In the genomic region with DNA sequence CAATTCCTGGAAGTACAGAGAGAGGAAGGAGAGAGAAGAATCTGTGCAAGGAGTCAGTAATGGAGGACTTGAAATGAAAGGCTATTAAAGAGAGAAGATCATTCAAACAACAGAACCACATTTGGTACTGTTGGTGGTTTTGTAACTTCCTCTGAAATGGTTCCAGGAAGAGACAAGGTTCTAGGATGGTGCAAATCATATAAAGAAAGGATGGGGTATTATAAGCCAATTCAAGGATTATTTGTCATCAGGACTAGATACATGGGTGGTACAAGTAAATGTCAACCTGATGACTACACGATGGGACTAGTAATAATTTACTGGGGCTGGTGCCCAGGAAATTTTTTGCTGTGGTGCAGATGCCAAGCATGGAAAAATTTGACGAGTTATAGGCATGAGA, we compare ENCODE assay signal across 18 cellular contexts. TPM values are rescaled to one million over a fixed set of nuclear protein-coding genes. Genes with fewer than 3 reads are reported as not detected.
DNase-seq lines count a peak whose midpoint lies in the region; ATAC-seq and TF ChIP-seq lines count a peak whose summit lies in the region.
"Had no signal": no experiment of that assay in that cellular context is flagged by ENCODE, and none has a peak within 500 bp of the region (broad histone marks: within the 10 kb centered on the region; RNA-seq: fewer than 3 reads in every experiment).

No MANE protein-coding gene starts in this region.

- no peak overlapping the region for H3K27ac ChIP-seq in CD8-positive, alpha-beta T cell (ENCODE audit: low read depth, low read length)
- H3K27ac ChIP-seq: PC-9, SJSA1 had no signal

- ATAC-seq in activated T-cell treated with anti-CD3 and anti-CD28 coated beads, Interleukin-2, amount 50 U/mL, for 72 hours (replicated peaks in 1 of 2), result peak; percentile 16 to 26
- ATAC-seq in CD8-positive, alpha-beta T cell, result no peak
- peak; percentile 29 for ATAC-seq in activated CD8-positive, alpha-beta T cell treated with anti-CD3 and anti-CD28 coated beads for 36 hours
- peak; percentile 44 for ATAC-seq in stimulated activated naive CD8-positive, alpha-beta T cell treated with anti-CD3 and anti-CD28 coated beads, Interleukin-15, amount 100 ng/mL, for 72 hours
- ATAC-seq in GM19455 (IDR thresholded peaks at IDR 0.05; ENCODE audit: unreplicated experiment) (no peak), GM18873 (IDR thresholded peaks at IDR 0.05; ENCODE audit: low FRiP score, unreplicated experiment) (no peak)

- no peak overlapping the region for H3K27ac Mint-ChIP-seq in activated T-cell treated with anti-CD3 and anti-CD28 coated beads, Interleukin-2, amount 50 U/mL, for 72 hours
- H3K27ac Mint-ChIP-seq in activated T-cell treated with anti-CD3 and anti-CD28 coated beads, Interleukin-2, amount 50 U/mL, for 24 hours, result no peak overlapping the region
- no peak overlapping the region for H3K27ac Mint-ChIP-seq in CD8-positive, alpha-beta T cell
- no peak overlapping the region for H3K27ac Mint-ChIP-seq in activated CD8-positive, alpha-beta T cell treated with anti-CD3 and anti-CD28 coated beads for 36 hours
- no peak overlapping the region for H3K27ac Mint-ChIP-seq in stimulated activated naive CD8-positive, alpha-beta T cell treated with anti-CD3 and anti-CD28 coated beads, Interleukin-15, amount 100 ng/mL, for 72 hours

- CTCF ChIA-PET in CD8-positive, alpha-beta T cell (lab: Charles Lee), result no interaction called here
- CTCF ChIA-PET in activated CD8-positive, alpha-beta T cell treated with anti-CD3 and anti-CD28 coated beads for 36 hours (lab: Charles Lee), result interaction anchor here (11.3 kb wide), 1 partner anchor 22 kb away, joined by 130 read pairs; no protein-coding TSS in a partner anchor

- H3K4me1 Mint-ChIP-seq in activated T-cell treated with anti-CD3 and anti-CD28 coated beads, Interleukin-2, amount 50 U/mL, for 72 hours (ENCODE audit: low read depth), result peaks cover 40% of the 10 kb centered on the region
- peaks cover 37% of the 10 kb centered on the region for H3K4me1 Mint-ChIP-seq in activated T-cell treated with anti-CD3 and anti-CD28 coated beads, Interleukin-2, amount 50 U/mL, for 24 hours (ENCODE audit: low read depth)
- H3K4me1 Mint-ChIP-seq in CD8-positive, alpha-beta T cell (ENCODE audit: low read depth), result peaks cover 40% of the 10 kb centered on the region
- H3K4me1 Mint-ChIP-seq in activated CD8-positive, alpha-beta T cell treated with anti-CD3 and anti-CD28 coated beads for 36 hours (ENCODE audit: low read depth), result peaks cover 34% of the 10 kb centered on the region
- peaks cover 49% of the 10 kb centered on the region for H3K4me1 Mint-ChIP-seq in stimulated activated naive CD8-positive, alpha-beta T cell treated with anti-CD3 and anti-CD28 coated beads, Interleukin-15, amount 100 ng/mL, for 72 hours

- POLR2A ChIA-PET in CD8-positive, alpha-beta T cell (lab: Charles Lee), result interaction anchor here (11.3 kb wide), 1 partner anchor 21 kb away, joined by 260 read pairs; no protein-coding TSS in a partner anchor
- POLR2A ChIA-PET in activated CD8-positive, alpha-beta T cell treated with anti-CD3 and anti-CD28 coated beads for 36 hours (lab: Charles Lee), result interaction anchor here (0.9 to 1.0 kb wide), 2 partner anchors 12 to 113 kb away, joined by 4 read pairs; no protein-coding TSS in a partner anchor

- H3K27me3 ChIP-seq in CD8-positive, alpha-beta T cell (ENCODE audit: insufficient read depth, low read length), result no peaks in the 10 kb centered on the region

- H3K36me3 Mint-ChIP-seq in activated T-cell treated with anti-CD3 and anti-CD28 coated beads, Interleukin-2, amount 50 U/mL, for 72 hours (ENCODE audit: insufficient read depth in 2 of 2), result no peaks in the 10 kb centered on the region
- peaks cover 15% of the 10 kb centered on the region for H3K36me3 Mint-ChIP-seq in activated T-cell treated with anti-CD3 and anti-CD28 coated beads, Interleukin-2, amount 50 U/mL, for 24 hours (ENCODE audit: low read depth)
- peaks cover 39% of the 10 kb centered on the region for H3K36me3 Mint-ChIP-seq in CD8-positive, alpha-beta T cell
- peaks cover 41% of the 10 kb centered on the region for H3K36me3 Mint-ChIP-seq in activated CD8-positive, alpha-beta T cell treated with anti-CD3 and anti-CD28 coated beads for 36 hours (ENCODE audit: low read depth)

- no peaks in the 10 kb centered on the region for H3K9me3 Mint-ChIP-seq in activated T-cell treated with anti-CD3 and anti-CD28 coated beads, Interleukin-2, amount 50 U/mL, for 72 hours
- H3K9me3 Mint-ChIP-seq in activated T-cell treated with anti-CD3 and anti-CD28 coated beads, Interleukin-2, amount 50 U/mL, for 24 hours, result no peaks in the 10 kb centered on the region
- H3K9me3 Mint-ChIP-seq in CD8-positive, alpha-beta T cell, result no peaks in the 10 kb centered on the region
- H3K9me3 Mint-ChIP-seq in activated CD8-positive, alpha-beta T cell treated with anti-CD3 and anti-CD28 coated beads for 36 hours, result no peaks in the 10 kb centered on the region
- no peaks in the 10 kb centered on the region for H3K9me3 Mint-ChIP-seq in stimulated activated naive CD8-positive, alpha-beta T cell treated with anti-CD3 and anti-CD28 coated beads, Interleukin-15, amount 100 ng/mL, for 72 hours

- peaks cover 84% of the 10 kb centered on the region for H3K4me1 ChIP-seq in CD8-positive, alpha-beta T cell (ENCODE audit: insufficient read depth, low read length)
- H3K4me1 ChIP-seq: SJSA1 had no signal

- H3K4me3 Mint-ChIP-seq in activated T-cell treated with anti-CD3 and anti-CD28 coated beads, Interleukin-2, amount 50 U/mL, for 72 hours, result no peak overlapping the region
- H3K4me3 Mint-ChIP-seq in activated T-cell treated with anti-CD3 and anti-CD28 coated beads, Interleukin-2, amount 50 U/mL, for 24 hours, result no peak overlapping the region
- H3K4me3 Mint-ChIP-seq in CD8-positive, alpha-beta T cell, result no peak overlapping the region
- H3K4me3 Mint-ChIP-seq in activated CD8-positive, alpha-beta T cell treated with anti-CD3 and anti-CD28 coated beads for 36 hours, result no peak overlapping the region
- no peak overlapping the region for H3K4me3 Mint-ChIP-seq in stimulated activated naive CD8-positive, alpha-beta T cell treated with anti-CD3 and anti-CD28 coated beads, Interleukin-15, amount 100 ng/mL, for 72 hours

- peaks cover 5% of the 10 kb centered on the region for H3K36me3 ChIP-seq in CD8-positive, alpha-beta T cell (ENCODE audit: insufficient read depth, low read length)
- H3K36me3 ChIP-seq: SJSA1 had no signal

- H3K27me3 Mint-ChIP-seq in activated T-cell treated with anti-CD3 and anti-CD28 coated beads, Interleukin-2, amount 50 U/mL, for 72 hours (ENCODE audit: low read depth), result no peaks in the 10 kb centered on the region
- H3K27me3 Mint-ChIP-seq in activated T-cell treated with anti-CD3 and anti-CD28 coated beads, Interleukin-2, amount 50 U/mL, for 24 hours, result no peaks in the 10 kb centered on the region
- H3K27me3 Mint-ChIP-seq in CD8-positive, alpha-beta T cell (ENCODE audit: low read depth), result no peaks in the 10 kb centered on the region
- H3K27me3 Mint-ChIP-seq in activated CD8-positive, alpha-beta T cell treated with anti-CD3 and anti-CD28 coated beads for 36 hours, result no peaks in the 10 kb centered on the region
- H3K27me3 Mint-ChIP-seq in stimulated activated naive CD8-positive, alpha-beta T cell treated with anti-CD3 and anti-CD28 coated beads, Interleukin-15, amount 100 ng/mL, for 72 hours, result no peaks in the 10 kb centered on the region

- peak overlapping the region; percentile 34 for H3K4me3 ChIP-seq in CD8-positive, alpha-beta T cell (ENCODE audit: low read depth, low read length)
- H3K4me3 ChIP-seq: PC-9, SJSA1 had no signal

- no peak for TF ChIP-seq CTCF in CD8-positive, alpha-beta T cell (IDR thresholded peaks at IDR 0.05)
- no peak for TF ChIP-seq CTCF in activated CD8-positive, alpha-beta T cell treated with anti-CD3 and anti-CD28 coated beads for 36 hours (IDR thresholded peaks at IDR 0.05)

- intact Hi-C loops in CD8-positive, alpha-beta T cell (cut with DNase I, micrococcal nuclease), result loop anchor here in 1 of 2 experiments (1.0 kb wide), 1 partner anchor 8 kb away; no protein-coding TSS in a partner anchor
- intact Hi-C loops in activated CD8-positive, alpha-beta T cell treated with anti-CD3 and anti-CD28 coated beads for 36 hours (cut with micrococcal nuclease), result no loop called here

- H3K9me3 ChIP-seq in CD8-positive, alpha-beta T cell (ENCODE audit: low read length), result no peaks in the 10 kb centered on the region
- H3K9me3 ChIP-seq: SJSA1 had no signal

- no peak for DNase-seq in activated T-cell treated with anti-CD3 and anti-CD28 coated beads, Interleukin-2, amount 50 U/mL, for 72 hours
- DNase-seq in activated T-cell treated with anti-CD3 and anti-CD28 coated beads, Interleukin-2, amount 50 U/mL, for 24 hours, result no peak
- no peak for DNase-seq in CD8-positive, alpha-beta T cell
- DNase-seq in activated CD8-positive, alpha-beta T cell treated with anti-CD3 and anti-CD28 coated beads for 36 hours, result no peak
- no peak for DNase-seq in stimulated activated naive CD8-positive, alpha-beta T cell treated with anti-CD3 and anti-CD28 coated beads, Interleukin-15, amount 100 ng/mL, for 72 hours
- DNase-seq in midbrain (lab: John Stamatoyannopoulos, UW), result no peak
- DNase-seq: GDM1, Kasumi-1, NCI-H1105 treated with DMSO at 0.1 percent for 48 hours, NCI-H1694 treated with DMSO at 0.1 percent for 48 hours, NCI-H2107, NCI-H2227 treated with DMSO at 0.1 percent for 48 hours, PC-9 had no signal

RNA-seq across cellular contexts. Expression of gene TMA7B, which starts 28.9 kb away (rescaled TPM):
- total RNA-seq in activated T-cell treated with anti-CD3 and anti-CD28 coated beads, Interleukin-2, amount 50 U/mL, for 72 hours, result 1 to 10 TPM; 1.4 to 2.5 TPM
- total RNA-seq in CD8-positive, alpha-beta T cell, result 10 to 100 TPM in 1 of 2 experiments, 1 to 10 TPM in 1; 9.0 to 12.0 TPM
- total RNA-seq in activated CD8-positive, alpha-beta T cell treated with anti-CD3 and anti-CD28 coated beads for 36 hours, result 1 to 10 TPM; 2.2 to 2.3 TPM
- total RNA-seq: H1, HT-29, PC-9, SJSA1 had no signal

RNA-seq across cellular contexts. Expression of gene GRAP2, which starts 30.4 kb away (rescaled TPM):
- total RNA-seq in activated T-cell treated with anti-CD3 and anti-CD28 coated beads, Interleukin-2, amount 50 U/mL, for 72 hours, result 10 to 100 TPM; 56.4 to 59.4 TPM
- total RNA-seq in CD8-positive, alpha-beta T cell, result 100 to 1,000 TPM; 105 TPM
- total RNA-seq in activated CD8-positive, alpha-beta T cell treated with anti-CD3 and anti-CD28 coated beads for 36 hours, result 10 to 100 TPM; 83.2 to 86.8 TPM
- total RNA-seq: H1, HT-29, PC-9 had no signal

RNA-seq across cellular contexts. Expression of gene ENTHD1, which starts 37.7 kb away (rescaled TPM):
- under 1 TPM; 0.46 to 0.77 TPM for total RNA-seq in activated T-cell treated with anti-CD3 and anti-CD28 coated beads, Interleukin-2, amount 50 U/mL, for 72 hours
- total RNA-seq in CD8-positive, alpha-beta T cell, result not detected
- total RNA-seq in activated CD8-positive, alpha-beta T cell treated with anti-CD3 and anti-CD28 coated beads for 36 hours, result under 1 TPM; 0.34 TPM
- total RNA-seq: H1, HT-29, PC-9, SJSA1 had no signal

Comparison
In these comparisons a context has a peak if more than half of its experiments do, and no peak if none do; other contexts are left out.
1. ATAC-seq: peak in activated T-cell treated with anti-CD3 and anti-CD28 coated beads, Interleukin-2, amount 50 U/mL, for 72 hours (2 of 2), activated CD8-positive, alpha-beta T cell treated with anti-CD3 and anti-CD28 coated beads for 36 hours (single experiment) and stimulated activated naive CD8-positive, alpha-beta T cell treated with anti-CD3 and anti-CD28 coated beads, Interleukin-15, amount 100 ng/mL, for 72 hours (single experiment); none in CD8-positive, alpha-beta T cell (single experiment), GM19455 (single experiment) and GM18873 (single experiment).